ENCODE assay signal across 10 cellular contexts in the genomic region with DNA sequence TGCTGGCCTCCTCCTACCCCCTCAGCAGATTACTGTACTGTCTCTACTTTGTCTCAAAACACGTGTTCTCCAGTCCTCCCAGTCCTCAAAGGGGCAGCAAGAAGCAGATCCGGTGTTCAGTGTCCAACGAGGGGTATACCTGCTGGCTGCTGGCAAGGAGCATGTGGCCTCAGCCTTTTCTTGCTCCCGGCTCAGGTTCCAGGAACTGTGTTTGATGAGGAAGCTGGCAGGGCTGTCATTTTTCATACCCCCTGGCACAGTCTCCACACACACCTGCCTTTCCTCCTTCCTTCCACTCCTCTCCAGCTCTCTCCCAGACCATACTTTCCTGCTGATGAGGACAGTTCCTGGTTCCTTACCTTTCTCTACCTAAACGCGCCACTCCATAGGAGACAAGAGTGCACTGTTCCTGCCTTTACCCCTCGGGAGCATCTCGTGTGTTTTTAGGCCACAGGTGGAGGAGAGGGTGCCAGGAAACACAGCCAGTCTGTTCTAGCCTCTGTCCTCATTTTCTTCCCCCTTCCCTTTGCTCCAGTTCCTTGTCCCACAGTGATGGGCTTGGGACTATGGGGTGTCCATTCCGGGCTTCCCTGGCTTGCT.
A peak's percentile ranks its signal among the peaks of the same experiment; 100 is the strongest.
DNase-seq lines count a peak whose midpoint lies in the region; ATAC-seq and TF ChIP-seq lines count a peak whose summit lies in the region.
"Had no signal": no experiment of that assay in that cellular context is flagged by ENCODE, and none has a peak within 500 bp of the region (broad histone marks: within the 10 kb centered on the region; RNA-seq: fewer than 3 reads in every experiment).

No MANE protein-coding gene starts in this region.

- no peak for TF ChIP-seq CTCF in colonic mucosa (IDR thresholded peaks at IDR 0.05)
- TF ChIP-seq CTCF in psoas muscle (IDR thresholded peaks at IDR 0.05), result no peak

- ATAC-seq in psoas muscle (peak; percentile 7 to 49 (median 22)), GM21423 (IDR thresholded peaks at IDR 0.05; ENCODE audit: unreplicated experiment) (no peak), HG03039 (IDR thresholded peaks at IDR 0.05; ENCODE audit: unreplicated experiment) (no peak)
- ATAC-seq: A549 had no signal

- H3K9me3 ChIP-seq in colonic mucosa (no peaks in the 10 kb centered on the region), psoas muscle (no peaks in the 10 kb centered on the region)
- H3K9me3 ChIP-seq: A549 had no signal

- peak overlapping the region in 1 of 2 donors; percentile 65 for H3K9ac ChIP-seq in colonic mucosa (ENCODE audit: low read depth in 2 of 2, low read length in 2 of 2)

- WGBS in psoas muscle, 3 donors, result 33 to 50% (median 39%) methylated on average over 9 of the region's 9 CpGs

- DNase-seq in NCI-H1092 treated with DMSO at 0.1 percent for 48 hours (lab: John Stamatoyannopoulos, UW) (peak; percentile 35), NCI-H1092 (lab: John Stamatoyannopoulos, UW) (no peak), NCI-H1105 treated with DMSO at 0.1 percent for 48 hours (lab: John Stamatoyannopoulos, UW) (peak; percentile 34), colonic mucosa (peak; percentile 63), psoas muscle (no peak)
- no peak for DNase-seq in activated CD4-positive, alpha-beta T cell treated with anti-CD3 and anti-CD28 coated beads, Interleukin-2, amount 50 U/mL, for 1 hour
- DNase-seq: NCI-H748 treated with DMSO at 0.1 percent for 48 hours had no signal

- H3K4me1 ChIP-seq in colonic mucosa, result peaks cover 12% of the 10 kb centered on the region
- peaks cover 22% of the 10 kb centered on the region for H3K4me1 ChIP-seq in psoas muscle

- H3K36me3 ChIP-seq in colonic mucosa (peaks cover 15% of the 10 kb centered on the region), psoas muscle (ENCODE audit: insufficient read depth in 1 of 2, low read depth in 1 of 2) (peaks cover under 1 to 42% of the 10 kb centered on the region in 2 donors)

- no peaks in the 10 kb centered on the region for H3K27me3 ChIP-seq in colonic mucosa
- H3K27me3 ChIP-seq in psoas muscle (ENCODE audit: insufficient read depth in 3 of 3, low read length in 2 of 3), result no peaks in the 10 kb centered on the region

- intact Hi-C loops in colonic mucosa (cut with DNase I), result no loop called here
- intact Hi-C loops in psoas muscle (cut with DNase I), result loop anchor here (5.0 to 10.0 kb wide), 2 partner anchors 129 to 311 kb away; partner anchors contain the start of gene RREB1 (in 2 of the 2)

- H3K4me3 ChIP-seq in colonic mucosa (no peak overlapping the region), psoas muscle (no peak overlapping the region)
- H3K4me3 ChIP-seq: A549 had no signal

- H3K27ac ChIP-seq in colonic mucosa (peak overlapping the region; percentile 66), psoas muscle (peak overlapping the region; percentile 80)

Comparison
In these comparisons a context has a peak if more than half of its experiments do, and no peak if none do; other contexts are left out.
1. DNase-seq: peak in NCI-H1092 treated with DMSO at 0.1 percent for 48 hours (single experiment), NCI-H1105 treated with DMSO at 0.1 percent for 48 hours (single experiment) and colonic mucosa (single experiment); none in NCI-H1092 (single experiment), psoas muscle (0 of 2) and activated CD4-positive, alpha-beta T cell treated with anti-CD3 and anti-CD28 coated beads, Interleukin-2, amount 50 U/mL, for 1 hour (single experiment).
2. ATAC-seq: peak in psoas muscle (4 of 4); none in GM21423 (single experiment) and HG03039 (single experiment).